1 cellular context compared by ENCODE assay signal in genomic region chr7:30034501-30034900, GRCh38.
TF ChIP-seq lines count a peak whose summit lies in the region.

No MANE protein-coding gene starts in this region.

TF ChIP-seq in K562, 482 proteins besides CTCF, POLR2A, EP300 and RAD21 (continued from another document):
- TF ChIP-seq ZNF324 (CRISPR knock-in tag; IDR thresholded peaks at IDR 0.05) (no peak), CBFA2T3 (IDR thresholded peaks at IDR 0.05) (peak; percentile 59), DEAF1 (CRISPR knock-in tag; IDR thresholded peaks at IDR 0.05) (no peak), ZNF263 (CRISPR knock-in tag; IDR thresholded peaks at IDR 0.05; ENCODE audit: borderline replicate concordance) (no peak), TBP (optimal IDR thresholded peaks at IDR 0.05; ENCODE audit: low read depth, low read length) (no peak), ARID1B (IDR thresholded peaks at IDR 0.05) (peak; percentile 62), DPF2 (IDR thresholded peaks at IDR 0.05) (0 out of 2 replicates have a peak, but pooled peaks have one; percentile 25), TCF3 (CRISPR knock-in tag; IDR thresholded peaks at IDR 0.05) (peak; percentile 49), ZNF134 (CRISPR knock-in tag; conservative IDR thresholded peaks at IDR 0.05) (no peak), ZNF583 (CRISPR knock-in tag; IDR thresholded peaks at IDR 0.05) (no peak), SPI1 (IDR thresholded peaks at IDR 0.05; ENCODE audit: borderline replicate concordance, low read depth, low read length) (peak; percentile 69; the same call in 1 of the 2 replicates), CBFB (CRISPR knock-in tag; IDR thresholded peaks at IDR 0.05) (no peak), RNF2 (IDR thresholded peaks at IDR 0.05) (no peak), TEAD4 (IDR thresholded peaks at IDR 0.05; ENCODE audit: low read length) (peak; percentile 44; the same call in 1 of the 2 replicates), TEAD4 (CRISPR knock-in tag; IDR thresholded peaks at IDR 0.05; ENCODE audit: borderline replicate concordance) (no peak), ZNF398 (CRISPR knock-in tag; IDR thresholded peaks at IDR 0.05) (no peak), HDAC6 (IDR thresholded peaks at IDR 0.05; ENCODE audit: low read depth, low read length) (no peak), CHD4 (IDR thresholded peaks at IDR 0.05; ENCODE audit: insufficient read depth, insufficient replicate concordance, low read depth, low read length, poor library complexity, severe bottlenecking) (no peak), SMARCA4 (IDR thresholded peaks at IDR 0.05) (peak; percentile 26; the same call in 1 of the 2 replicates)
TF ChIP-seq in K562: peak in this region for 8.
